1 cellular context compared by ENCODE assay signal in genomic region chr2:170743530-170744239, GRCh38.
TF ChIP-seq lines count a peak whose summit lies in the region.

No MANE protein-coding gene starts in this region.

TF ChIP-seq in K562, 482 proteins besides CTCF, POLR2A, EP300 and RAD21 (continued from another document and continues in another):
- TF ChIP-seq, protein P1, sequence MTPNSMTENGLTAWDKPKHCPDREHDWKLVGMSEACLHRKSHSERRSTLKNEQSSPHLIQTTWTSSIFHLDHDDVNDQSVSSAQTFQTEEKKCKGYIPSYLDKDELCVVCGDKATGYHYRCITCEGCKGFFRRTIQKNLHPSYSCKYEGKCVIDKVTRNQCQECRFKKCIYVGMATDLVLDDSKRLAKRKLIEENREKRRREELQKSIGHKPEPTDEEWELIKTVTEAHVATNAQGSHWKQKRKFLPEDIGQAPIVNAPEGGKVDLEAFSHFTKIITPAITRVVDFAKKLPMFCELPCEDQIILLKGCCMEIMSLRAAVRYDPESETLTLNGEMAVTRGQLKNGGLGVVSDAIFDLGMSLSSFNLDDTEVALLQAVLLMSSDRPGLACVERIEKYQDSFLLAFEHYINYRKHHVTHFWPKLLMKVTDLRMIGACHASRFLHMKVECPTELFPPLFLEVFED (CRISPR knock-in tag; conservative IDR thresholded peaks at IDR 0.05) = no peak
- TF ChIP-seq MEF2D (tag; conservative IDR thresholded peaks at IDR 0.05; ENCODE audit: low read depth) = no peak
- TF ChIP-seq MIER1 (IDR thresholded peaks at IDR 0.05; ENCODE audit: low read depth) = 0 out of 2 replicates have a peak, but pooled peaks have one; percentile 15
- peak; percentile 89 for TF ChIP-seq CBFA2T2 (conservative IDR thresholded peaks at IDR 0.05)
- TF ChIP-seq BDP1 (IDR thresholded peaks at IDR 0.05; ENCODE audit: insufficient read depth, insufficient read length) = no peak
- peak; percentile 57 to 70; a peak in 3 of 4 replicates for TF ChIP-seq RCOR1 (IDR thresholded peaks at IDR 0.05; ENCODE audit: borderline replicate concordance in 1 of 2, low read depth in 2 of 2, low read length in 2 of 2)
- peak; percentile 53 for TF ChIP-seq TBP (optimal IDR thresholded peaks at IDR 0.05; ENCODE audit: low read depth, low read length)
- TF ChIP-seq, protein P2, sequence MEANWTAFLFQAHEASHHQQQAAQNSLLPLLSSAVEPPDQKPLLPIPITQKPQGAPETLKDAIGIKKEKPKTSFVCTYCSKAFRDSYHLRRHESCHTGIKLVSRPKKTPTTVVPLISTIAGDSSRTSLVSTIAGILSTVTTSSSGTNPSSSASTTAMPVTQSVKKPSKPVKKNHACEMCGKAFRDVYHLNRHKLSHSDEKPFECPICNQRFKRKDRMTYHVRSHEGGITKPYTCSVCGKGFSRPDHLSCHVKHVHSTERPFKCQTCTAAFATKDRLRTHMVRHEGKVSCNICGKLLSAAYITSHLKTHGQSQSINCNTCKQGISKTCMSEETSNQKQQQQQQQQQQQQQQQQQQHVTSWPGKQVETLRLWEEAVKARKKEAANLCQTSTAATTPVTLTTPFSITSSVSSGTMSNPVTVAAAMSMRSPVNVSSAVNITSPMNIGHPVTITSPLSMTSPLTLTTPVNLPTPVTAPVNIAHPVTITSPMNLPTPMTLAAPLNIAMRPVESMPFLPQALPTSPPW (CRISPR knock-in tag; IDR thresholded peaks at IDR 0.05) = peak; percentile 86
- TF ChIP-seq SIN3A (IDR thresholded peaks at IDR 0.05; ENCODE audit: borderline replicate concordance in 2 of 2, control insufficient read depth in 1 of 2, low read depth in 2 of 2, low read length in 2 of 2) = no peak
- TF ChIP-seq SAFB2 (IDR thresholded peaks at IDR 0.05; ENCODE audit: borderline replicate concordance, low read depth, low read length, severe bottlenecking) = no peak
- TF ChIP-seq SMARCE1 (IDR thresholded peaks at IDR 0.05) = peak; percentile 54; the same call in 1 of the 2 replicates
- 0 out of 2 replicates have a peak, but pooled peaks have one; percentile 19 for TF ChIP-seq ZFP30 (CRISPR knock-in tag; IDR thresholded peaks at IDR 0.05; ENCODE audit: borderline replicate concordance)
- TF ChIP-seq SMAD4 (CRISPR knock-in tag; conservative IDR thresholded peaks at IDR 0.05) = 0 out of 2 replicates have a peak, but pooled peaks have one; percentile 40
- TF ChIP-seq NCOA1 (IDR thresholded peaks at IDR 0.05; ENCODE audit: low read depth) = peak; percentile 27; the same call in 1 of the 2 replicates
- peak; percentile 18; the same call in 1 of the 2 replicates for TF ChIP-seq STAT5A (IDR thresholded peaks at IDR 0.05; ENCODE audit: borderline replicate concordance, low read length)
- no peak for TF ChIP-seq KLF10 (CRISPR knock-in tag; IDR thresholded peaks at IDR 0.05)
- peak; percentile 43 for TF ChIP-seq MTA2 (IDR thresholded peaks at IDR 0.05; ENCODE audit: low read depth)
- TF ChIP-seq ZEB2 (IDR thresholded peaks at IDR 0.05) = peak; percentile 92
- TF ChIP-seq, protein P3, sequence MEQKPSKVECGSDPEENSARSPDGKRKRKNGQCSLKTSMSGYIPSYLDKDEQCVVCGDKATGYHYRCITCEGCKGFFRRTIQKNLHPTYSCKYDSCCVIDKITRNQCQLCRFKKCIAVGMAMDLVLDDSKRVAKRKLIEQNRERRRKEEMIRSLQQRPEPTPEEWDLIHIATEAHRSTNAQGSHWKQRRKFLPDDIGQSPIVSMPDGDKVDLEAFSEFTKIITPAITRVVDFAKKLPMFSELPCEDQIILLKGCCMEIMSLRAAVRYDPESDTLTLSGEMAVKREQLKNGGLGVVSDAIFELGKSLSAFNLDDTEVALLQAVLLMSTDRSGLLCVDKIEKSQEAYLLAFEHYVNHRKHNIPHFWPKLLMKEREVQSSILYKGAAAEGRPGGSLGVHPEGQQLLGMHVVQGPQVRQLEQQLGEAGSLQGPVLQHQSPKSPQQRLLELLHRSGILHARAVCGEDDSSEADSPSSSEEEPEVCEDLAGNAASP (IDR thresholded peaks at IDR 0.05) = no peak
- TF ChIP-seq BHLHE40 (IDR thresholded peaks at IDR 0.05; ENCODE audit: low read length) = 0 out of 2 replicates have a peak, but pooled peaks have one; percentile 4
- peak; percentile 20; the same call in 1 of the 2 replicates for TF ChIP-seq ZBTB7A (IDR thresholded peaks at IDR 0.05; ENCODE audit: borderline replicate concordance, control insufficient read depth, low read depth, low read length)
- peak; percentile 13 for TF ChIP-seq HNRNPLL (IDR thresholded peaks at IDR 0.05; ENCODE audit: low read depth, low read length, poor library complexity, severe bottlenecking)
- peak; percentile 34 to 69; a peak in 1 of 4 replicates for TF ChIP-seq MAZ (CRISPR knock-in tag; conservative IDR thresholded peaks at IDR 0.05 in 1 of 2, IDR thresholded peaks at IDR 0.05 in 1 of 2)
- peak; percentile 47; the same call in 1 of the 2 replicates for TF ChIP-seq ZFX (CRISPR knock-in tag; IDR thresholded peaks at IDR 0.05)
- TF ChIP-seq, protein P4, sequence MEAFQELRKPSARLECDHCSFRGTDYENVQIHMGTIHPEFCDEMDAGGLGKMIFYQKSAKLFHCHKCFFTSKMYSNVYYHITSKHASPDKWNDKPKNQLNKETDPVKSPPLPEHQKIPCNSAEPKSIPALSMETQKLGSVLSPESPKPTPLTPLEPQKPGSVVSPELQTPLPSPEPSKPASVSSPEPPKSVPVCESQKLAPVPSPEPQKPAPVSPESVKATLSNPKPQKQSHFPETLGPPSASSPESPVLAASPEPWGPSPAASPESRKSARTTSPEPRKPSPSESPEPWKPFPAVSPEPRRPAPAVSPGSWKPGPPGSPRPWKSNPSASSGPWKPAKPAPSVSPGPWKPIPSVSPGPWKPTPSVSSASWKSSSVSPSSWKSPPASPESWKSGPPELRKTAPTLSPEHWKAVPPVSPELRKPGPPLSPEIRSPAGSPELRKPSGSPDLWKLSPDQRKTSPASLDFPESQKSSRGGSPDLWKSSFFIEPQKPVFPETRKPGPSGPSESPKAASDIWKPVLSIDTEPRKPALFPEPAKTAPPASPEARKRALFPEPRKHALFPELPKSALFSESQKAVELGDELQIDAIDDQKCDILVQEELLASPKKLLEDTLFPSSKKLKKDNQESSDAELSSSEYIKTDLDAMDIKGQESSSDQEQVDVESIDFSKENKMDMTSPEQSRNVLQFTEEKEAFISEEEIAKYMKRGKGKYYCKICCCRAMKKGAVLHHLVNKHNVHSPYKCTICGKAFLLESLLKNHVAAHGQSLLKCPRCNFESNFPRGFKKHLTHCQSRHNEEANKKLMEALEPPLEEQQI (IDR thresholded peaks at IDR 0.05) = no peak
- TF ChIP-seq NONO (IDR thresholded peaks at IDR 0.05; ENCODE audit: low read depth in 2 of 2, low read length in 1 of 2) = 0 out of 4 replicates have a peak, but pooled peaks of 1 of the 2 experiments have one; percentile 17
- no peak for TF ChIP-seq HEY1 (CRISPR knock-in tag; IDR thresholded peaks at IDR 0.05; ENCODE audit: borderline replicate concordance)
- TF ChIP-seq KLF13 (tag; IDR thresholded peaks at IDR 0.05; ENCODE audit: borderline replicate concordance, low read depth) = 0 out of 2 replicates have a peak, but pooled peaks have one; percentile 41
- TF ChIP-seq NFIC (IDR thresholded peaks at IDR 0.05) = peak; percentile 55; the same call in 1 of the 2 replicates
- TF ChIP-seq MYC (IDR thresholded peaks at IDR 0.05; ENCODE audit: low read depth, low read length) = peak; percentile 55
- no peak for TF ChIP-seq MYC (CRISPR knock-in tag; IDR thresholded peaks at IDR 0.05; ENCODE audit: borderline replicate concordance, low read depth)
- peak; percentile 67 for TF ChIP-seq LEF1 (IDR thresholded peaks at IDR 0.05)
- 0 out of 4 replicates have a peak, but pooled peaks have one; percentile 17 to 22 for TF ChIP-seq NRF1 (conservative IDR thresholded peaks at IDR 0.05 in 1 of 2, IDR thresholded peaks at IDR 0.05 in 1 of 2)
- peak; percentile 64 for TF ChIP-seq PML (IDR thresholded peaks at IDR 0.05; ENCODE audit: low read length)
- TF ChIP-seq SIX5 (IDR thresholded peaks at IDR 0.05; ENCODE audit: borderline replicate concordance in 1 of 2, insufficient read depth in 1 of 2, low read depth in 1 of 2, low read length in 2 of 2) = no peak
- peak; percentile 89 for TF ChIP-seq DPF2 (IDR thresholded peaks at IDR 0.05)
- TF ChIP-seq, protein P5, sequence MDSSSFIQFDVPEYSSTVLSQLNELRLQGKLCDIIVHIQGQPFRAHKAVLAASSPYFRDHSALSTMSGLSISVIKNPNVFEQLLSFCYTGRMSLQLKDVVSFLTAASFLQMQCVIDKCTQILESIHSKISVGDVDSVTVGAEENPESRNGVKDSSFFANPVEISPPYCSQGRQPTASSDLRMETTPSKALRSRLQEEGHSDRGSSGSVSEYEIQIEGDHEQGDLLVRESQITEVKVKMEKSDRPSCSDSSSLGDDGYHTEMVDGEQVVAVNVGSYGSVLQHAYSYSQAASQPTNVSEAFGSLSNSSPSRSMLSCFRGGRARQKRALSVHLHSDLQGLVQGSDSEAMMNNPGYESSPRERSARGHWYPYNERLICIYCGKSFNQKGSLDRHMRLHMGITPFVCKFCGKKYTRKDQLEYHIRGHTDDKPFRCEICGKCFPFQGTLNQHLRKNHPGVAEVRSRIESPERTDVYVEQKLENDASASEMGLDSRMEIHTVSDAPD (CRISPR knock-in tag; IDR thresholded peaks at IDR 0.05) = no peak
- 0 out of 3 replicates have a peak, but pooled peaks of 1 of the 2 experiments have one; percentile 12 for TF ChIP-seq CBX3 (IDR thresholded peaks at IDR 0.05; ENCODE audit: borderline replicate concordance in 1 of 2, low read length in 2 of 2)
- TF ChIP-seq GATA2 (CRISPR knock-in tag; IDR thresholded peaks at IDR 0.05) = peak; percentile 78
- TF ChIP-seq MTA3 (IDR thresholded peaks at IDR 0.05; ENCODE audit: borderline replicate concordance) = 0 out of 2 replicates have a peak, but pooled peaks have one; percentile 19
- TF ChIP-seq TCF3 (CRISPR knock-in tag; IDR thresholded peaks at IDR 0.05) = peak; percentile 79
- peak; percentile 85 for TF ChIP-seq CTBP1 (IDR thresholded peaks at IDR 0.05; ENCODE audit: borderline replicate concordance)
- no peak for TF ChIP-seq NR0B1 (IDR thresholded peaks at IDR 0.05; ENCODE audit: partially characterized antibody)
- TF ChIP-seq HDAC1 (IDR thresholded peaks at IDR 0.05) = no peak; a peak in 1 of 4 replicates
